Comparison of ENCODE assay signal across 9 cellular contexts in the genomic region with DNA sequence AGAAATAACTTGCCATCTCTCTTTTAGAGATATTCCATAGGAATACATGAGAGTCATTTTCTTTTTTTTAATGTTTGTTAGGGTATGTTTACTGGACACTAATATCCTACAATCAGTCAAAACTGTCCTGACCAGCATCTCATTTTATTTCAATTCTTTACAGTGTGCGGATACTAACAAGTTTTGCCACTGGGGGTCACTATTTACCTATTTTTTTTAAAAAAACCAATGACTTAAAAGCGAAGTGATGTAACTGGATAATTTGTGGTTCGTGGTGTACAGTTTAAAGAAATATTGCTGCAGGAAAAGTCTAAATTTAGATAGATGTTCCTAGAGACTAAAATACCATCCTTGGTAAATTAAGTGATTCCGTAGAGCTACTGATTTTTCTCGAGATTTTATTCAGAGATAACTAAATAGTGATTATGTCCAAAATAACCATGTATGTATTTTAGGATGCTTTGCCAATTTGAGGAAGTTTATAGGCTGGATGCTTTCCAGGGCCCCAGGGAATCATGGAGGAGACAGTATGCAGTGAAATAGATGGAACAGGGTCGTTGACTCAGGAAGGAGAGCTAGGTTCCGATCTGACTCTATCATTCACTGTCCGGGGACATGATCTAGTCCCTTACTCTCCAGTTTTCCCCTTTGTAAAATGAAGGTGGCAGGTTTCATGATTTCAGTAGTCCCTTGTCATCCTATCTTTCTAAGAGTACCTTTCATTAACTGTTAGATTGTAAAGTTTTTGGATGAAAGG. TPM values are rescaled to one million over a fixed set of nuclear protein-coding genes. Genes with fewer than 3 reads are reported as not detected.
A peak's percentile ranks its signal among the peaks of the same experiment; 100 is the strongest.
DNase-seq lines count a peak whose midpoint lies in the region; ATAC-seq, FAIRE-seq and TF ChIP-seq lines count a peak whose summit lies in the region.
"Had no signal": no experiment of that assay in that cellular context is flagged by ENCODE, and none has a peak within 500 bp of the region (broad histone marks: within the 10 kb centered on the region; RNA-seq: fewer than 3 reads in every experiment).

No MANE protein-coding gene starts in this region.

- H3K9me3 Mint-ChIP-seq in activated T-cell treated with anti-CD3 and anti-CD28 coated beads, Interleukin-2, amount 50 U/mL, for 72 hours = no peaks in the 10 kb centered on the region
- H3K9me3 Mint-ChIP-seq in HFFc6 = no peaks in the 10 kb centered on the region
- H3K9me3 Mint-ChIP-seq in WTC11 = no peaks in the 10 kb centered on the region
- no peaks in the 10 kb centered on the region for H3K9me3 Mint-ChIP-seq in stimulated activated effector memory CD8-positive, alpha-beta T cell treated with anti-CD3 and anti-CD28 coated beads, Interleukin-12 subunit alpha, Interleukin-12 subunit beta, amount 100 ng/mL, for 72 hours
- H3K9me3 Mint-ChIP-seq: dendritic cell treated with granulocyte-macrophage colony-stimulating factor and Interleukin-4, amounts not matched to agents 40 ng/mL and 50 ng/mL, for 4 days had no signal

- no peaks in the 10 kb centered on the region for H3K9me3 ChIP-seq in heart right ventricle

- DNase-seq in activated T-cell treated with anti-CD3 and anti-CD28 coated beads, Interleukin-2, amount 50 U/mL, for 72 hours = peak; percentile 3 to 8
- DNase-seq in activated T-cell treated with anti-CD3 and anti-CD28 coated beads for 4 hours (no peak), HFFc6 (peak; percentile 48), NCI-H1105 treated with DMSO at 0.1 percent for 48 hours (lab: John Stamatoyannopoulos, UW) (peak; percentile 32), WTC11 (ENCODE audit: low spot score) (no peak), heart right ventricle (no peak), H54 (ENCODE audit: insufficient read length, low spot score) (no peak)
- DNase-seq in stimulated activated effector memory CD8-positive, alpha-beta T cell treated with anti-CD3 and anti-CD28 coated beads, Interleukin-12 subunit alpha, Interleukin-12 subunit beta, amount 100 ng/mL, for 72 hours (ENCODE audit: low spot score in 2 of 2) = no peak

- H3K27me3 ChIP-seq in heart right ventricle = peaks cover 0 to 8% (median 0%) of the 10 kb centered on the region in 7 donors

- no peaks in the 10 kb centered on the region for H3K4me1 Mint-ChIP-seq in activated T-cell treated with anti-CD3 and anti-CD28 coated beads, Interleukin-2, amount 50 U/mL, for 72 hours (ENCODE audit: low read depth)
- H3K4me1 Mint-ChIP-seq in HFFc6 (ENCODE audit: low read depth) (peaks cover 6% of the 10 kb centered on the region), WTC11 (0 out of 2 replicates have a peak, but pooled peaks cover 2% of the 10 kb centered on the region)
- no peaks in the 10 kb centered on the region for H3K4me1 Mint-ChIP-seq in stimulated activated effector memory CD8-positive, alpha-beta T cell treated with anti-CD3 and anti-CD28 coated beads, Interleukin-12 subunit alpha, Interleukin-12 subunit beta, amount 100 ng/mL, for 72 hours

- H3K27me3 Mint-ChIP-seq in activated T-cell treated with anti-CD3 and anti-CD28 coated beads, Interleukin-2, amount 50 U/mL, for 72 hours (ENCODE audit: low read depth) = peaks cover 24% of the 10 kb centered on the region
- H3K27me3 Mint-ChIP-seq in HFFc6 (ENCODE audit: insufficient read depth) (no peaks in the 10 kb centered on the region; the same call in none of the 2 replicates), WTC11 (ENCODE audit: low read depth) (no peaks in the 10 kb centered on the region)

- H3K4me1 ChIP-seq in heart right ventricle = peaks cover 0 to 5% (median 0%) of the 10 kb centered on the region in 9 donors

- no peaks in the 10 kb centered on the region for H3K36me3 ChIP-seq in heart right ventricle

- no peaks in the 10 kb centered on the region for H3K36me3 Mint-ChIP-seq in activated T-cell treated with anti-CD3 and anti-CD28 coated beads, Interleukin-2, amount 50 U/mL, for 72 hours (ENCODE audit: insufficient read depth in 2 of 2)
- H3K36me3 Mint-ChIP-seq in HFFc6 (ENCODE audit: low read depth) = no peaks in the 10 kb centered on the region
- no peaks in the 10 kb centered on the region for H3K36me3 Mint-ChIP-seq in WTC11
- H3K36me3 Mint-ChIP-seq in stimulated activated effector memory CD8-positive, alpha-beta T cell treated with anti-CD3 and anti-CD28 coated beads, Interleukin-12 subunit alpha, Interleukin-12 subunit beta, amount 100 ng/mL, for 72 hours = no peaks in the 10 kb centered on the region

- H3K27ac Mint-ChIP-seq in activated T-cell treated with anti-CD3 and anti-CD28 coated beads, Interleukin-2, amount 50 U/mL, for 72 hours = no peak overlapping the region
- H3K27ac Mint-ChIP-seq in HFFc6 = no peak overlapping the region
- no peak overlapping the region for H3K27ac Mint-ChIP-seq in WTC11
- H3K27ac Mint-ChIP-seq in stimulated activated effector memory CD8-positive, alpha-beta T cell treated with anti-CD3 and anti-CD28 coated beads, Interleukin-12 subunit alpha, Interleukin-12 subunit beta, amount 100 ng/mL, for 72 hours = no peak overlapping the region
- H3K27ac Mint-ChIP-seq: dendritic cell treated with granulocyte-macrophage colony-stimulating factor and Interleukin-4, amounts not matched to agents 40 ng/mL and 50 ng/mL, for 4 days had no signal

- H3K27ac ChIP-seq in heart right ventricle = no peak overlapping the region

- no peak for ATAC-seq in activated T-cell treated with anti-CD3 and anti-CD28 coated beads, Interleukin-2, amount 50 U/mL, for 72 hours (replicated peaks in 1 of 2)
- peak; percentile 51 for ATAC-seq in WTC11
- ATAC-seq in heart right ventricle = peak; percentile 28 to 81 (median 65)
- ATAC-seq in stimulated activated effector memory CD8-positive, alpha-beta T cell treated with anti-CD3 and anti-CD28 coated beads, Interleukin-12 subunit alpha, Interleukin-12 subunit beta, amount 100 ng/mL, for 72 hours = peak; percentile 31

- CTCF ChIA-PET in WTC11 (lab: Charles Lee) = interaction anchor here (0.9 to 1.5 kb wide), 3 partner anchors 682 to 1888 kb away, joined by 3 read pairs; no protein-coding TSS in a partner anchor

- intact Hi-C loops in heart right ventricle (cut with DNase I) = loop anchor here in 8 of 10 donors (5.0 to 10.0 kb wide), 8 partner anchors 157 to 1514 kb away; no protein-coding TSS in a partner anchor

- TF ChIP-seq POLR2A in H54 (IDR thresholded peaks at IDR 0.05; ENCODE audit: low read depth, low read length) = no peak

- WGBS in heart right ventricle, 2 donors = 27 to 33% methylated on average over 8 of the region's 8 CpGs

- peak; percentile 83 for TF ChIP-seq CTCF in HFFc6 (IDR thresholded peaks at IDR 0.05)
- TF ChIP-seq CTCF in WTC11 (IDR thresholded peaks at IDR 0.05) = peak; percentile 42; the same call in 1 of the 2 replicates
- peak; percentile 25 to 66 (median 52) for TF ChIP-seq CTCF in heart right ventricle (IDR thresholded peaks at IDR 0.05)

- POLR2A ChIA-PET in WTC11 (lab: Charles Lee) = no interaction called here

- no peak overlapping the region for H3K4me3 ChIP-seq in heart right ventricle

- FAIRE-seq in H54 (lab: Jason Lieb, UNC) = no peak

- H3K4me3 Mint-ChIP-seq in activated T-cell treated with anti-CD3 and anti-CD28 coated beads, Interleukin-2, amount 50 U/mL, for 72 hours = no peak overlapping the region
- no peak overlapping the region; the same call in 1 of the 2 replicates for H3K4me3 Mint-ChIP-seq in HFFc6
- H3K4me3 Mint-ChIP-seq in WTC11 = no peak overlapping the region
- H3K4me3 Mint-ChIP-seq in stimulated activated effector memory CD8-positive, alpha-beta T cell treated with anti-CD3 and anti-CD28 coated beads, Interleukin-12 subunit alpha, Interleukin-12 subunit beta, amount 100 ng/mL, for 72 hours = no peak overlapping the region
- H3K4me3 Mint-ChIP-seq: dendritic cell treated with granulocyte-macrophage colony-stimulating factor and Interleukin-4, amounts not matched to agents 40 ng/mL and 50 ng/mL, for 4 days had no signal

TF ChIP-seq in WTC11, 78 proteins besides CTCF, POLR2A, EP300 and RAD21 (continues in another document):
- TF ChIP-seq ZNF416 (CRISPR knock-in tag; IDR thresholded peaks at IDR 0.05) (no peak), NR1H2 (CRISPR knock-in tag; IDR thresholded peaks at IDR 0.05) (no peak), FOXK1 (CRISPR knock-in tag; IDR thresholded peaks at IDR 0.05) (no peak), ZNF671 (CRISPR knock-in tag; IDR thresholded peaks at IDR 0.05) (no peak), TP53 (CRISPR knock-in tag; IDR thresholded peaks at IDR 0.05) (no peak)
- TF ChIP-seq, protein P1, sequence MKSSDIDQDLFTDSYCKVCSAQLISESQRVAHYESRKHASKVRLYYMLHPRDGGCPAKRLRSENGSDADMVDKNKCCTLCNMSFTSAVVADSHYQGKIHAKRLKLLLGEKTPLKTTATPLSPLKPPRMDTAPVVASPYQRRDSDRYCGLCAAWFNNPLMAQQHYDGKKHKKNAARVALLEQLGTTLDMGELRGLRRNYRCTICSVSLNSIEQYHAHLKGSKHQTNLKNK (CRISPR knock-in tag; IDR thresholded peaks at IDR 0.05) = no peak
- TF ChIP-seq, protein P2, sequence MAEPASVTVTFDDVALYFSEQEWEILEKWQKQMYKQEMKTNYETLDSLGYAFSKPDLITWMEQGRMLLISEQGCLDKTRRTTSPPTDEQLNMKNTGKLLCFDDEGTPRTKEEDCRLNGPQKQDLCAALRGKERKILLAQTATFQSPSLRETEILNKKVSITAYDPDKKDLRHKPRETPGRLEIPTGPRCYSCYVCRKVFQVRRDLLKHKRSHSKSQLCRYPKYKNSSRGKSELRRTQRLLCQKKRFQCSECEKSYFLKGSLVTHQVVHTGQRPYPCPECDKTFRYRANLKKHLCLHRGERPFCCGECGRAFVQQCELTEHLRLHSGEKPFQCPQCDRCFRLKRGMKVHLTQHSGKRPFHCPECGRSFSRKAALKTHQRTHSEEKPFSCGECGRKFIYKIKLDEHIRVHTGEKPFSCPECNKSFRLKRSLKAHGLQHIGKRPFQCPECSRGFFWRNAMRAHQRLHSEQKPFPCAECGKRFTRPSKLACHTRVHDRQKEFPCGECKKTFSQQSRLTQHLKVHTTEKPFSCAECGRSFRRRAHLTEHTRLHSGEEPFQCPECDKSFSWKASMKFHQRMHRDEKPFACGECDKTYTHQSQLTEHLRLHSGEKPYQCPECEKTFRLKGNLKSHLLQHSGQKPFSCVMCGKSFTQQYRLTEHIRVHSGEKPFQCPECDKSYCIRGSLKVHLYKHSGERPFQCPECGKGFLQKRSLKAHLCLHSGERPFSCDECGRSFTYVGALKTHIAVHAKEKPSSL (CRISPR knock-in tag; conservative IDR thresholded peaks at IDR 0.05) = no peak
- TF ChIP-seq, protein P3, sequence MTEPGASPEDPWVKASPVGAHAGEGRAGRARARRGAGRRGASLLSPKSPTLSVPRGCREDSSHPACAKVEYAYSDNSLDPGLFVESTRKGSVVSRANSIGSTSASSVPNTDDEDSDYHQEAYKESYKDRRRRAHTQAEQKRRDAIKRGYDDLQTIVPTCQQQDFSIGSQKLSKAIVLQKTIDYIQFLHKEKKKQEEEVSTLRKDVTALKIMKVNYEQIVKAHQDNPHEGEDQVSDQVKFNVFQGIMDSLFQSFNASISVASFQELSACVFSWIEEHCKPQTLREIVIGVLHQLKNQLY (CRISPR knock-in tag; IDR thresholded peaks at IDR 0.05) = no peak

RNA-seq across cellular contexts. Expression of a gene that starts 34.0 kb away (rescaled TPM):
- total RNA-seq in activated T-cell treated with anti-CD3 and anti-CD28 coated beads, Interleukin-2, amount 50 U/mL, for 72 hours = 10 to 100 TPM; 14.0 to 15.4 TPM
- 10 to 100 TPM; 14.2 to 18.9 (median 17.3) TPM for total RNA-seq in HFFc6 (2021; fragmentation: NEBNext Ultra II Directional; extraction: Animal tissue kit (Norgen Biotek cat#: 25700))
- total RNA-seq in WTC11 (2021) (4.7 to 5.2 TPM (median 4.9 TPM) in 3 replicates), heart right ventricle (10 to 100 TPM; 10.4 to 20.1 (median 12.5) TPM)
- polyA plus RNA-seq in heart right ventricle = 10 to 100 TPM in 1 of 2 donors, 1 to 10 TPM in 1; 9.2 to 11.9 TPM

Comparison
In these comparisons a context has a peak if more than half of its experiments do, and no peak if none do; other contexts are left out.
1. DNase-seq: peak in activated T-cell treated with anti-CD3 and anti-CD28 coated beads, Interleukin-2, amount 50 U/mL, for 72 hours (2 of 2), HFFc6 (single experiment) and NCI-H1105 treated with DMSO at 0.1 percent for 48 hours (single experiment); none in activated T-cell treated with anti-CD3 and anti-CD28 coated beads for 4 hours (single experiment), WTC11 (single experiment), heart right ventricle (0 of 2), stimulated activated effector memory CD8-positive, alpha-beta T cell treated with anti-CD3 and anti-CD28 coated beads, Interleukin-12 subunit alpha, Interleukin-12 subunit beta, amount 100 ng/mL, for 72 hours (0 of 2) and H54 (single experiment).
2. ATAC-seq: peak in WTC11 (single experiment), heart right ventricle (8 of 8) and stimulated activated effector memory CD8-positive, alpha-beta T cell treated with anti-CD3 and anti-CD28 coated beads, Interleukin-12 subunit alpha, Interleukin-12 subunit beta, amount 100 ng/mL, for 72 hours (single experiment); none in activated T-cell treated with anti-CD3 and anti-CD28 coated beads, Interleukin-2, amount 50 U/mL, for 72 hours (0 of 2).
3. Peak in every context shown above with its lines, with median percentiles within 50 percentile points of each other: CTCF ChIP-seq.